Comparison of ENCODE assay signal across 1 cellular context in the genomic region with DNA sequence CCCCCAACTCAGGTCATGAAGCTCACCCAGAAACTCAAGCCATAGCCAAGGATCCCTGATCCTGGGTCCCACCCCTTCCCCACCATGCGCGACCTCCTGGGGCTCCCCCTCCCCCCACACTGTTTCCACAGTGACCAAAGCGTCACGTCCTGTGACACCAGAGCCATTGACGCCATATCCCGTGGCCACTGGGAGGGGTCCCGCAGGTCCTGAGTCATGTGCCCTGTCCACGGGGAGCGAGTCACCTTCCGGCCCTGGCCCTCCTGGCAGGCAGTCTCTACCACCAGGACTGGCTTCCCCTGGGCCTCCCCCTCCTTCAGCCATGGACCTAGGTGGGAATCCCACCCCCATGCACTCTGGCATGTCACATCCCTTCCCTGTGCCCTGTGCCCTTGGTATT.
TF ChIP-seq lines count a peak whose summit lies in the region.

No MANE protein-coding gene starts in this region.

TF ChIP-seq in HCT116, 20 proteins besides CTCF, POLR2A, EP300 and RAD21 (continued from another document):
- TF ChIP-seq, protein P1, sequence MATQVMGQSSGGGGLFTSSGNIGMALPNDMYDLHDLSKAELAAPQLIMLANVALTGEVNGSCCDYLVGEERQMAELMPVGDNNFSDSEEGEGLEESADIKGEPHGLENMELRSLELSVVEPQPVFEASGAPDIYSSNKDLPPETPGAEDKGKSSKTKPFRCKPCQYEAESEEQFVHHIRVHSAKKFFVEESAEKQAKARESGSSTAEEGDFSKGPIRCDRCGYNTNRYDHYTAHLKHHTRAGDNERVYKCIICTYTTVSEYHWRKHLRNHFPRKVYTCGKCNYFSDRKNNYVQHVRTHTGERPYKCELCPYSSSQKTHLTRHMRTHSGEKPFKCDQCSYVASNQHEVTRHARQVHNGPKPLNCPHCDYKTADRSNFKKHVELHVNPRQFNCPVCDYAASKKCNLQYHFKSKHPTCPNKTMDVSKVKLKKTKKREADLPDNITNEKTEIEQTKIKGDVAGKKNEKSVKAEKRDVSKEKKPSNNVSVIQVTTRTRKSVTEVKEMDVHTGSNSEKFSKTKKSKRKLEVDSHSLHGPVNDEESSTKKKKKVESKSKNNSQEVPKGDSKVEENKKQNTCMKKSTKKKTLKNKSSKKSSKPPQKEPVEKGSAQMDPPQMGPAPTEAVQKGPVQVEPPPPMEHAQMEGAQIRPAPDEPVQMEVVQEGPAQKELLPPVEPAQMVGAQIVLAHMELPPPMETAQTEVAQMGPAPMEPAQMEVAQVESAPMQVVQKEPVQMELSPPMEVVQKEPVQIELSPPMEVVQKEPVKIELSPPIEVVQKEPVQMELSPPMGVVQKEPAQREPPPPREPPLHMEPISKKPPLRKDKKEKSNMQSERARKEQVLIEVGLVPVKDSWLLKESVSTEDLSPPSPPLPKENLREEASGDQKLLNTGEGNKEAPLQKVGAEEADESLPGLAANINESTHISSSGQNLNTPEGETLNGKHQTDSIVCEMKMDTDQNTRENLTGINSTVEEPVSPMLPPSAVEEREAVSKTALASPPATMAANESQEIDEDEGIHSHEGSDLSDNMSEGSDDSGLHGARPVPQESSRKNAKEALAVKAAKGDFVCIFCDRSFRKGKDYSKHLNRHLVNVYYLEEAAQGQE (IDR thresholded peaks at IDR 0.05; ENCODE audit: low read depth), result no peak
